Comparison of ENCODE assay signal across 8 cellular contexts in genomic region chr12:69739287-69740191, GRCh38. TPM values are rescaled to one million over a fixed set of nuclear protein-coding genes. Genes with fewer than 3 reads are reported as not detected.
DNase-seq lines count a peak whose midpoint lies in the region; ATAC-seq and TF ChIP-seq lines count a peak whose summit lies in the region.

No MANE protein-coding gene starts in this region.

- peak; percentile 39 for ATAC-seq in GM21390 (IDR thresholded peaks at IDR 0.05; ENCODE audit: unreplicated experiment)
- peak; percentile 51 for ATAC-seq in naive thymus-derived CD4-positive, alpha-beta T cell
- peak; percentile 51 to 66 for ATAC-seq in stimulated activated naive B cell treated with anti-CD40 and anti-IgM and Interleukin-4, amounts not matched to agents 10 μg/mL and 1 μg/mL and 100 μg/mL, for 72 hours (replicated peaks)

- no peaks in the 10 kb centered on the region for H3K9me3 Mint-ChIP-seq in naive thymus-derived CD4-positive, alpha-beta T cell
- no peaks in the 10 kb centered on the region for H3K9me3 Mint-ChIP-seq in stimulated activated naive B cell treated with anti-CD40 and anti-IgM and Interleukin-4, amounts not matched to agents 10 μg/mL and 1 μg/mL and 100 μg/mL, for 72 hours

- H3K36me3 Mint-ChIP-seq in naive thymus-derived CD4-positive, alpha-beta T cell: peaks cover 0 to 3% (median 0%) of the 10 kb centered on the region in 5 donors
- peaks cover 0 to 3% of the 10 kb centered on the region in 2 donors for H3K36me3 Mint-ChIP-seq in stimulated activated naive B cell treated with anti-CD40 and anti-IgM and Interleukin-4, amounts not matched to agents 10 μg/mL and 1 μg/mL and 100 μg/mL, for 72 hours

- no peaks in the 10 kb centered on the region for H3K9me3 ChIP-seq in naive thymus-derived CD4-positive, alpha-beta T cell (ENCODE audit: control insufficient read depth in 2 of 3, low read length in 3 of 3)

- peak overlapping the region; percentile 78 for H3K27ac ChIP-seq in naive thymus-derived CD4-positive, alpha-beta T cell (ENCODE audit: low read depth, low read length)

- peaks cover 14 to 38% (median 30%) of the 10 kb centered on the region in 7 donors for H3K4me1 Mint-ChIP-seq in naive thymus-derived CD4-positive, alpha-beta T cell
- peaks cover 15 to 30% of the 10 kb centered on the region in 2 donors for H3K4me1 Mint-ChIP-seq in stimulated activated naive B cell treated with anti-CD40 and anti-IgM and Interleukin-4, amounts not matched to agents 10 μg/mL and 1 μg/mL and 100 μg/mL, for 72 hours

- no peak for TF ChIP-seq CTCF in fibroblast of mammary gland (conservative IDR thresholded peaks at IDR 0.05; ENCODE audit: control insufficient read depth, insufficient read depth, low read depth, low read length)

- intact Hi-C loops in naive thymus-derived CD4-positive, alpha-beta T cell (cut with micrococcal nuclease): loop anchor here (2.0 to 5.0 kb wide), 13 partner anchors 78 to 1948 kb away; partner anchors contain the start of genes KCNMB4 (in 2 of the 2), TMEM19 (in 2 of the 2), CNOT2 (in 1 of the 2) and CPM (in 1 of the 2)

- peak overlapping the region; percentile 69 for H3K4me3 ChIP-seq in fibroblast of mammary gland (ENCODE audit: control insufficient read depth, low read depth, low read length)
- peak overlapping the region; percentile 82 for H3K4me3 ChIP-seq in naive thymus-derived CD4-positive, alpha-beta T cell (ENCODE audit: low read length)

- H3K4me1 ChIP-seq in naive thymus-derived CD4-positive, alpha-beta T cell (ENCODE audit: control insufficient read depth in 2 of 2, insufficient read depth in 2 of 2, low read length in 2 of 2): peaks cover 0 to 8% of the 10 kb centered on the region in 2 donors

- CTCF ChIA-PET in naive thymus-derived CD4-positive, alpha-beta T cell (lab: Charles Lee): interaction anchor here (0.6 kb wide), 1 partner anchor 13 kb away, joined by 5 read pairs; no protein-coding TSS in a partner anchor

- POLR2A ChIA-PET in naive thymus-derived CD4-positive, alpha-beta T cell (lab: Charles Lee): interaction anchor here (1.0 to 1.4 kb wide), 2 partner anchors 8 to 409 kb away, joined by 5 to 10 read pairs; no protein-coding TSS in a partner anchor

- no peaks in the 10 kb centered on the region for H3K27me3 ChIP-seq in naive thymus-derived CD4-positive, alpha-beta T cell (ENCODE audit: control insufficient read depth in 2 of 2, insufficient read depth in 2 of 2, low read length in 2 of 2)

- H3K27ac Mint-ChIP-seq in naive thymus-derived CD4-positive, alpha-beta T cell: peak overlapping the region; percentile 40 to 92 (median 81)
- peak overlapping the region; percentile 88 for H3K27ac Mint-ChIP-seq in stimulated activated naive B cell treated with anti-CD40 and anti-IgM and Interleukin-4, amounts not matched to agents 10 μg/mL and 1 μg/mL and 100 μg/mL, for 72 hours

- peak; percentile 61 for DNase-seq in COR-L47 (lab: John Stamatoyannopoulos, UW)
- peak; percentile 61 for DNase-seq in HT1080 (ENCODE audit: low read depth)
- peak; percentile 6 for DNase-seq in OCI-M2 (lab: John Stamatoyannopoulos, UW; ENCODE audit: unreplicated experiment)
- peak; percentile 70 to 74 for DNase-seq in activated T-cell treated with anti-CD3 and anti-CD28 coated beads, Interleukin-2, amount 50 U/mL, for 48 hours
- DNase-seq in fibroblast of mammary gland (ENCODE audit: low read depth): peak; percentile 22
- DNase-seq in naive thymus-derived CD4-positive, alpha-beta T cell: peak; percentile 47 to 80 (median 72)
- DNase-seq in stimulated activated naive B cell treated with anti-CD40 and anti-IgM and Interleukin-4, amounts not matched to agents 10 μg/mL and 1 μg/mL and 100 μg/mL, for 72 hours: peak; percentile 67

- H3K36me3 ChIP-seq in naive thymus-derived CD4-positive, alpha-beta T cell (ENCODE audit: control insufficient read depth in 2 of 3, insufficient read depth in 3 of 3, low read length in 3 of 3): no peaks in the 10 kb centered on the region

- H3K27me3 Mint-ChIP-seq in naive thymus-derived CD4-positive, alpha-beta T cell: peaks cover 0 to 32% (median 0%) of the 10 kb centered on the region in 5 donors
- H3K27me3 Mint-ChIP-seq in stimulated activated naive B cell treated with anti-CD40 and anti-IgM and Interleukin-4, amounts not matched to agents 10 μg/mL and 1 μg/mL and 100 μg/mL, for 72 hours: peaks cover 0 to 7% of the 10 kb centered on the region in 2 donors

- peak overlapping the region; percentile 84 to 95 (median 89) for H3K4me3 Mint-ChIP-seq in naive thymus-derived CD4-positive, alpha-beta T cell
- H3K4me3 Mint-ChIP-seq in stimulated activated naive B cell treated with anti-CD40 and anti-IgM and Interleukin-4, amounts not matched to agents 10 μg/mL and 1 μg/mL and 100 μg/mL, for 72 hours: peak overlapping the region; percentile 83 to 90

RNA-seq across cellular contexts. Expression of gene RAB3IP, which starts 0.9 kb away (rescaled TPM):
- total RNA-seq in HT1080 (2014; rRNA removed; shearing (Covaris generic)): 20.0 and 23.7 TPM in 2 replicates
- polyA plus RNA-seq in HT1080 (2015; cell fraction: cytosol; rRNA removed): 18.5 and 22.0 TPM in 2 replicates
- polyA plus RNA-seq in HT1080 (2015; cell fraction: nucleus; rRNA removed): 14.1 and 17.4 TPM in 2 replicates
- total RNA-seq in naive thymus-derived CD4-positive, alpha-beta T cell: 10 to 100 TPM; 23.5 to 29.7 (median 23.7) TPM
- 10 to 100 TPM; 28.0 to 34.0 TPM for polyA plus RNA-seq in naive thymus-derived CD4-positive, alpha-beta T cell

RNA-seq across cellular contexts. Expression of gene BEST3, which starts 40.4 kb away (rescaled TPM):
- 1.6 and 2.9 TPM in 2 replicates for total RNA-seq in HT1080 (2014; rRNA removed; shearing (Covaris generic))
- polyA plus RNA-seq in HT1080 (2015; cell fraction: cytosol; rRNA removed): 1.9 and 5.5 TPM in 2 replicates
- polyA plus RNA-seq in HT1080 (2015; cell fraction: nucleus; rRNA removed): 1.3 and 4.9 TPM in 2 replicates
- not detected for total RNA-seq in naive thymus-derived CD4-positive, alpha-beta T cell
- polyA plus RNA-seq in naive thymus-derived CD4-positive, alpha-beta T cell: not detected

Comparison
In these comparisons a context has a peak if more than half of its experiments do, and no peak if none do; other contexts are left out.
1. Peak in every context shown above with its lines: DNase-seq, ATAC-seq, H3K4me3 ChIP-seq and H3K27ac ChIP-seq.
2. DNase-seq: peak in every context shown above with its lines; median percentile 72 in activated T-cell treated with anti-CD3 and anti-CD28 coated beads, Interleukin-2, amount 50 U/mL, for 48 hours; 72 in naive thymus-derived CD4-positive, alpha-beta T cell; 67 in stimulated activated naive B cell treated with anti-CD40 and anti-IgM and Interleukin-4, amounts not matched to agents 10 μg/mL and 1 μg/mL and 100 μg/mL, for 72 hours; 61 in COR-L47; 61 in HT1080; 22 in fibroblast of mammary gland; 6 in OCI-M2.